In genomic region chr1:221564891-221565290, GRCh38 we compare ENCODE assay signal across 30 cellular contexts.
"Had no signal": no experiment of that assay in that cellular context is flagged by ENCODE, and none has a peak within 500 bp of the region (broad histone marks: within the 10 kb centered on the region; RNA-seq: fewer than 3 reads in every experiment).

No MANE protein-coding gene starts in this region.

- H3K27ac Mint-ChIP-seq: dendritic cell treated with granulocyte-macrophage colony-stimulating factor and Interleukin-4, amounts not matched to agents 40 ng/mL and 50 ng/mL, for 4 days; endodermal cell; immature natural killer cell; memory B cell; natural killer cell; stimulated activated memory B cell treated with anti-CD40 and anti-IgM and Interleukin-4, amounts not matched to agents 10 μg/mL and 1 μg/mL and 100 μg/mL, for 72 hours; type B pancreatic cell had no signal

- H3K4me3 ChIP-seq: colonic mucosa, gastroesophageal sphincter, lung, ovary, skin epidermis, spleen, testis, tibial artery had no signal

- H3K27me3 ChIP-seq: colonic mucosa, gastroesophageal sphincter, ovary, spleen, testis, tibial artery had no signal

- H3K4me1 ChIP-seq: colonic mucosa, gastroesophageal sphincter, spleen, tibial artery had no signal

- ATAC-seq: esophagus mucosa; gastroesophageal sphincter; left colon; natural killer cell; sciatic nerve; stimulated activated memory B cell treated with anti-CD40 and anti-IgM and Interleukin-4, amounts not matched to agents 10 μg/mL and 1 μg/mL and 100 μg/mL, for 72 hours; stimulated activated naive CD8-positive, alpha-beta T cell treated with anti-CD3 and anti-CD28 coated beads, Interleukin-15, Interleukin-2, amounts not matched to agents 100 U/mL and 50 U/mL, for 24 hours had no signal

- H3K36me3 Mint-ChIP-seq: memory B cell; natural killer cell; stimulated activated memory B cell treated with anti-CD40 and anti-IgM and Interleukin-4, amounts not matched to agents 10 μg/mL and 1 μg/mL and 100 μg/mL, for 72 hours; type B pancreatic cell had no signal

- H3K9me3 ChIP-seq: colonic mucosa, gastroesophageal sphincter, ovary, spleen, testis, tibial artery had no signal

- H3K27ac ChIP-seq: colonic mucosa, epithelial cell of prostate, gastroesophageal sphincter, ovary, skin epidermis, spleen, tibial artery had no signal

- H3K4me3 Mint-ChIP-seq: dendritic cell treated with granulocyte-macrophage colony-stimulating factor and Interleukin-4, amounts not matched to agents 40 ng/mL and 50 ng/mL, for 4 days; endodermal cell; immature natural killer cell; memory B cell; natural killer cell; stimulated activated memory B cell treated with anti-CD40 and anti-IgM and Interleukin-4, amounts not matched to agents 10 μg/mL and 1 μg/mL and 100 μg/mL, for 72 hours; type B pancreatic cell had no signal

- DNase-seq: colonic mucosa; effector CD8-positive, alpha-beta T cell; endodermal cell; foreskin fibroblast; hypothalamus; immature natural killer cell; islet precursor cell; kidney glomerular epithelial cell; left colon; natural killer cell; occipital lobe; ovary; posterior cingulate gyrus; retina; spleen; stimulated activated CD4-positive, alpha-beta T cell treated with anti-CD3 and anti-CD28 coated beads, Interleukin-4, amount 100 ng/mL, for 4 hours; stimulated activated naive CD8-positive, alpha-beta T cell treated with anti-CD3 and anti-CD28 coated beads, Interleukin-15, Interleukin-2, amounts not matched to agents 100 U/mL and 50 U/mL, for 24 hours; substantia nigra; testis; tibial artery had no signal

- H3K9me3 Mint-ChIP-seq: dendritic cell treated with granulocyte-macrophage colony-stimulating factor and Interleukin-4, amounts not matched to agents 40 ng/mL and 50 ng/mL, for 4 days; endodermal cell; immature natural killer cell; memory B cell; natural killer cell; stimulated activated memory B cell treated with anti-CD40 and anti-IgM and Interleukin-4, amounts not matched to agents 10 μg/mL and 1 μg/mL and 100 μg/mL, for 72 hours; type B pancreatic cell had no signal

- H3K27me3 Mint-ChIP-seq: dendritic cell treated with granulocyte-macrophage colony-stimulating factor and Interleukin-4, amounts not matched to agents 40 ng/mL and 50 ng/mL, for 4 days had no signal

- H3K4me1 Mint-ChIP-seq: immature natural killer cell; memory B cell; natural killer cell; stimulated activated memory B cell treated with anti-CD40 and anti-IgM and Interleukin-4, amounts not matched to agents 10 μg/mL and 1 μg/mL and 100 μg/mL, for 72 hours had no signal

- H3K36me3 ChIP-seq: colonic mucosa, gastroesophageal sphincter, ovary, spleen, tibial artery had no signal
